Comparison of ENCODE assay signal across 5 cellular contexts in the genomic region with DNA sequence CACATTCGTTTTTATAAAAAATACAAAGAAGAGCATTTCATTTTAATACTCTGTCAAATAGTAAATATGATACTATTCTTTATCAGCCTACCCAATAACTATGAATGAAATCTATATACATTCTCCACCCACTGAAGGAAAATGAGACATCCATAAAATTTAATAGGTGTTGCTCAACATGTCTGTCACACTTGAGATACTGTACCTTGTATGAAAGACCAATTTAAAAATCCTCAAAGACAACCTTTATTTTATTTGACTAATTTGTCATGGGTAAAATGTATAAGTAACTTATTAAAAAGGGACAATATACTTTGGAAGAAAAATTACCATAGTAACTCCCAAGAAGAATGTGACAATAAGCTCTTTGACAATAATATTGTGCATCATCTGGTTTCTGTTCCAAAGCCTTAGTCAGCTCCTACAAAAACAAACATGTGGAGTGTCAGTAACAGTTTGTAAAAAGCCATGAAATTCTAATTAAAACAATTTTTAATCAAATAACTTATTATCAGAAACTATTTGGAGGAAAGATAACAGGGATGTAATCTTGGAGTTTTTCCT. TPM values are rescaled to one million over a fixed set of nuclear protein-coding genes. Genes with fewer than 3 reads are reported as not detected.
"Had no signal": no experiment of that assay in that cellular context is flagged by ENCODE, and none has a peak within 500 bp of the region (broad histone marks: within the 10 kb centered on the region; RNA-seq: fewer than 3 reads in every experiment).

No MANE protein-coding gene starts in this region.

RNA-seq across cellular contexts. Expression of a gene that starts 42.0 kb away (rescaled TPM):
- total RNA-seq: activated CD8-positive, alpha-beta T cell treated with anti-CD3 and anti-CD28 coated beads, Interleukin-2, amount 10 ng/mL, durations not matched to agents 7 days and 5 days; activated naive CD8-positive, alpha-beta T cell treated with anti-CD3 and anti-CD28 coated beads, Interleukin-2, amount 10 ng/mL, durations not matched to agents 7 days and 5 days; LHCN-M2; M059J; SJSA1 had no signal
